18 cellular contexts compared by ENCODE assay signal in genomic region chr10:98410759-98411158, GRCh38. TPM values are rescaled to one million over a fixed set of nuclear protein-coding genes. Genes with fewer than 3 reads are reported as not detected.
DNase-seq lines count a peak whose midpoint lies in the region; ATAC-seq and TF ChIP-seq lines count a peak whose summit lies in the region.
"Had no signal": no experiment of that assay in that cellular context is flagged by ENCODE, and none has a peak within 500 bp of the region (broad histone marks: within the 10 kb centered on the region; RNA-seq: fewer than 3 reads in every experiment).

No MANE protein-coding gene starts in this region.

- peaks cover 30% of the 10 kb centered on the region for H3K36me3 Mint-ChIP-seq in dendritic cell treated with granulocyte-macrophage colony-stimulating factor and Interleukin-4, amounts not matched to agents 40 ng/mL and 50 ng/mL, for 4 days (ENCODE audit: low read depth)

- H3K4me1 ChIP-seq in BLaER1: peaks cover 39% of the 10 kb centered on the region
- H3K4me1 ChIP-seq in sigmoid colon: peaks cover 0 to 26% (median 18%) of the 10 kb centered on the region in 4 donors

- no peak overlapping the region for H3K9ac ChIP-seq in BLaER1

- no peaks in the 10 kb centered on the region for H3K36me3 ChIP-seq in BLaER1
- H3K36me3 ChIP-seq in sigmoid colon: no peaks in the 10 kb centered on the region
- H3K36me3 ChIP-seq: BE2C had no signal

- no peaks in the 10 kb centered on the region for H3K9me3 Mint-ChIP-seq in dendritic cell treated with granulocyte-macrophage colony-stimulating factor and Interleukin-4, amounts not matched to agents 40 ng/mL and 50 ng/mL, for 4 days
- H3K9me3 Mint-ChIP-seq: CD4-positive, alpha-beta T cell; HFFc6 had no signal

- 89% methylated on average over 10 of the region's 10 CpGs for WGBS in sigmoid colon, 2 donors

- no peaks in the 10 kb centered on the region for H4K20me1 ChIP-seq in BLaER1

- no peak for TF ChIP-seq POLR2A in sigmoid colon (IDR thresholded peaks at IDR 0.05)

- no peaks in the 10 kb centered on the region for H3K27me3 ChIP-seq in BLaER1
- no peaks in the 10 kb centered on the region for H3K27me3 ChIP-seq in sigmoid colon
- H3K27me3 ChIP-seq: BE2C had no signal

- no peak overlapping the region for H3K4me3 Mint-ChIP-seq in dendritic cell treated with granulocyte-macrophage colony-stimulating factor and Interleukin-4, amounts not matched to agents 40 ng/mL and 50 ng/mL, for 4 days
- H3K4me3 Mint-ChIP-seq: CD4-positive, alpha-beta T cell; HFFc6 had no signal

- H3K27me3 Mint-ChIP-seq in dendritic cell treated with granulocyte-macrophage colony-stimulating factor and Interleukin-4, amounts not matched to agents 40 ng/mL and 50 ng/mL, for 4 days: no peaks in the 10 kb centered on the region
- H3K27me3 Mint-ChIP-seq: CD4-positive, alpha-beta T cell had no signal

- no peak for ATAC-seq in GM18870 (IDR thresholded peaks at IDR 0.05; ENCODE audit: unreplicated experiment)
- ATAC-seq in GM19463 (IDR thresholded peaks at IDR 0.05; ENCODE audit: unreplicated experiment): no peak
- ATAC-seq: HCT116, HepG2 had no signal

- no peak overlapping the region for H3K4me3 ChIP-seq in BLaER1
- no peak overlapping the region for H3K4me3 ChIP-seq in sigmoid colon

- DNase-seq in sigmoid colon: peak; percentile 46
- no peak for DNase-seq in HUDEP-2 (lab: John Stamatoyannopoulos, UW; ENCODE audit: unreplicated experiment in 76 of 76)
- DNase-seq: BE2C; Caco-2; CD4-positive, alpha-beta T cell; DMS79; GDM1; GOT3; H7; HFFc6; KG1 had no signal

- H3K27ac ChIP-seq in BLaER1 (no peak overlapping the region), sigmoid colon (no peak overlapping the region)
- H3K27ac ChIP-seq: C4-2B had no signal

- no peak for TF ChIP-seq CTCF in sigmoid colon (IDR thresholded peaks at IDR 0.05)

- 0 out of 2 replicates have a peak overlapping the region, but pooled peaks have one; percentile 36 for H3K4me2 ChIP-seq in BLaER1

- peak overlapping the region; percentile 41 for H3K27ac Mint-ChIP-seq in dendritic cell treated with granulocyte-macrophage colony-stimulating factor and Interleukin-4, amounts not matched to agents 40 ng/mL and 50 ng/mL, for 4 days
- H3K27ac Mint-ChIP-seq: CD4-positive, alpha-beta T cell; HFFc6 had no signal

- TF ChIP-seq EP300 in sigmoid colon (IDR thresholded peaks at IDR 0.05): no peak

- intact Hi-C loops in dendritic cell treated with granulocyte-macrophage colony-stimulating factor and Interleukin-4, amounts not matched to agents 40 ng/mL and 50 ng/mL, for 4 days (cut with micrococcal nuclease): no loop called here
- intact Hi-C loops in sigmoid colon (cut with DNase I): loop anchor here (10.0 kb wide), 1 partner anchor 166 kb away; no protein-coding TSS in a partner anchor

- H3K9me3 ChIP-seq in BLaER1: no peaks in the 10 kb centered on the region
- no peaks in the 10 kb centered on the region for H3K9me3 ChIP-seq in sigmoid colon
- H3K9me3 ChIP-seq: BE2C, Caco-2 had no signal

- peaks cover 36% of the 10 kb centered on the region for H3K4me1 Mint-ChIP-seq in dendritic cell treated with granulocyte-macrophage colony-stimulating factor and Interleukin-4, amounts not matched to agents 40 ng/mL and 50 ng/mL, for 4 days (ENCODE audit: low read depth)

RNA-seq across cellular contexts. Expression of gene PYROXD2, which starts 4.2 kb away (rescaled TPM):
- total RNA-seq in sigmoid colon: 10 to 100 TPM in 1 of 4 donors, 1 to 10 TPM in 3; 4.4 to 11.9 (median 9.7) TPM
- polyA plus RNA-seq in sigmoid colon: 1 to 10 TPM in 2 of 3 donors, under 1 TPM in 1; 0.60 to 8.0 (median 2.3) TPM

RNA-seq across cellular contexts. Expression of gene HPS1, which starts 36.0 kb away (rescaled TPM):
- 10 to 100 TPM; 44.7 to 93.1 (median 45.9) TPM for total RNA-seq in sigmoid colon
- polyA plus RNA-seq in sigmoid colon: 10 to 100 TPM; 70.7 to 86.7 (median 76.3) TPM
